ENCODE assay signal across 11 cellular contexts in the genomic region with DNA sequence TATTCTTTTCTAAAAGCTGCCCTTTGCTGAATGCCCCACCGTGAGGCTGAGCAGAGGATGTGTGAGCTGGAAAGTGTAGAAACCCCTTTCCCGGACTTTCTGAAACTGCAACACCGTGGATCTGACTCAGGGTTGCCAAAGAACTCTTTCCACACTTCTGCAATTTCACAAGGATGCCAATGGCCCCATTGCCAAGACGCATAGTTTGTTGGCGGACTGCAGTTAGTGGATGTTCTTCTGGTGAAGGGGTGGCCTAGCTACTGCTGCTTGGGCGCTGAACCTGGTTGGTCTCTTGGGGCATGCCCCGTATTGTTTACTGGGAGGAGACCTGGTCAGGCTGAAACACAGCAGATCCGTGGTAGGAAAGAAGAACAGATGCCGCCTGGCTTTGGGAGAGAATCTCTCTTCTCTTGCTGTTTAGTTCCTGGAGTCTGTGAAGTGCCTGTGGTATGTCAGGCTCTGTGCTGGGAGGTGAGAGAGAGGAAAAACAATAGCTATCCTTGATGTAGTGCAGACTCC. TPM values are rescaled to one million over a fixed set of nuclear protein-coding genes. Genes with fewer than 3 reads are reported as not detected.
A peak's percentile ranks its signal among the peaks of the same experiment; 100 is the strongest.
DNase-seq lines count a peak whose midpoint lies in the region; ATAC-seq and TF ChIP-seq lines count a peak whose summit lies in the region.
"Had no signal": no experiment of that assay in that cellular context is flagged by ENCODE, and none has a peak within 500 bp of the region (broad histone marks: within the 10 kb centered on the region; RNA-seq: fewer than 3 reads in every experiment).

No MANE protein-coding gene starts in this region.

- no peaks in the 10 kb centered on the region for H3K9me3 ChIP-seq in upper lobe of left lung

- peak; percentile 37 to 44 for ATAC-seq in upper lobe of left lung (ENCODE audit: low FRiP score in 2 of 2)
- no peak for ATAC-seq in HG02678 (IDR thresholded peaks at IDR 0.05; ENCODE audit: unreplicated experiment)
- ATAC-seq: K562 had no signal

- no peak overlapping the region for H3K4me3 ChIP-seq in upper lobe of left lung
- H3K4me3 ChIP-seq: K562 had no signal

- H3K36me3 Mint-ChIP-seq in activated naive CD4-positive, alpha-beta T cell treated with anti-CD3 and anti-CD28 coated beads for 36 hours (ENCODE audit: low read depth): peaks cover 56% of the 10 kb centered on the region
- H3K36me3 Mint-ChIP-seq in MCF 10A (ENCODE audit: insufficient read depth, unreplicated experiment): peaks cover 34% of the 10 kb centered on the region

- H3K27ac ChIP-seq in upper lobe of left lung: peak overlapping the region; percentile 74 to 91 (median 80)
- H3K27ac ChIP-seq: RWPE1 had no signal

- CTCF ChIA-PET in activated naive CD4-positive, alpha-beta T cell treated with anti-CD3 and anti-CD28 coated beads for 36 hours (lab: Charles Lee): interaction anchor here (1.0 to 1.6 kb wide), 3 partner anchors 14 to 25 kb away, joined by 3 to 11 read pairs (median 4); no protein-coding TSS in a partner anchor
- CTCF ChIA-PET in MCF 10A (lab: Yijun Ruan, JAX): interaction anchor here (1.4 to 2.1 kb wide), 2 partner anchors 25 to 35 kb away, joined by 4 to 7 read pairs; no protein-coding TSS in a partner anchor

- peaks cover 34 to 45% (median 37%) of the 10 kb centered on the region in 4 donors for H3K4me1 ChIP-seq in upper lobe of left lung

- TF ChIP-seq CTCF in MCF 10A (IDR thresholded peaks at IDR 0.05; ENCODE audit: unreplicated experiment) (no peak), upper lobe of left lung (IDR thresholded peaks at IDR 0.05) (peak in 1 of 6 experiments; percentile 13)

- POLR2A ChIA-PET in MCF 10A (lab: Yijun Ruan, JAX): interaction anchor here (0.6 kb wide), 1 partner anchor 336 kb away, joined by 3 read pairs; no protein-coding TSS in a partner anchor

- BruUV-seq in MCF 10A (replicated peaks; lab: Mats Ljungman, UMichigan): no TSS peak

- TF ChIP-seq POLR2A in upper lobe of left lung (IDR thresholded peaks at IDR 0.05): peak in 1 of 4 donors; percentile 27

- H3K4me1 Mint-ChIP-seq in activated naive CD4-positive, alpha-beta T cell treated with anti-CD3 and anti-CD28 coated beads for 36 hours (ENCODE audit: low read depth): peaks cover 69% of the 10 kb centered on the region
- H3K4me1 Mint-ChIP-seq in MCF 10A (ENCODE audit: insufficient read depth, unreplicated experiment): peaks cover 21% of the 10 kb centered on the region

- intact Hi-C loops in activated naive CD4-positive, alpha-beta T cell treated with anti-CD3 and anti-CD28 coated beads for 36 hours (cut with micrococcal nuclease): no loop called here
- intact Hi-C loops in MCF 10A (cut with micrococcal nuclease): no loop called here

- H3K27me3 Mint-ChIP-seq in activated naive CD4-positive, alpha-beta T cell treated with anti-CD3 and anti-CD28 coated beads for 36 hours (ENCODE audit: low read depth): no peaks in the 10 kb centered on the region
- H3K27me3 Mint-ChIP-seq in MCF 10A (ENCODE audit: insufficient read depth, unreplicated experiment): no peaks in the 10 kb centered on the region

- TF ChIP-seq EP300 in upper lobe of left lung (IDR thresholded peaks at IDR 0.05): peak in 2 of 4 donors; percentile 19 to 35

- WGBS in upper lobe of left lung, 2 donors: 66 to 73% methylated on average over 2 to 9 of the region's 9 CpGs

- H3K36me3 ChIP-seq in upper lobe of left lung: peaks cover 0 to 14% (median 10%) of the 10 kb centered on the region in 4 donors

- H3K4me3 Mint-ChIP-seq in activated naive CD4-positive, alpha-beta T cell treated with anti-CD3 and anti-CD28 coated beads for 36 hours: no peak overlapping the region
- no peak overlapping the region for H3K4me3 Mint-ChIP-seq in MCF 10A (ENCODE audit: unreplicated experiment)

- H3K27ac Mint-ChIP-seq in activated naive CD4-positive, alpha-beta T cell treated with anti-CD3 and anti-CD28 coated beads for 36 hours: peak overlapping the region; percentile 56
- no peak overlapping the region for H3K27ac Mint-ChIP-seq in MCF 10A (ENCODE audit: low read depth, unreplicated experiment)

- no peak for DNase-seq in activated naive CD4-positive, alpha-beta T cell treated with anti-CD3 and anti-CD28 coated beads for 36 hours
- DNase-seq in activated naive CD4-positive, alpha-beta T cell treated with anti-CD3 and anti-CD28 coated beads, Interleukin-2, amount 50 U/mL, for 16 hours: no peak
- peak; percentile 65 for DNase-seq in MCF 10A (ENCODE audit: unreplicated experiment)
- DNase-seq in mucosa of gallbladder (ENCODE audit: low spot score): peak; percentile 54
- DNase-seq in upper lobe of left lung: peak in 1 of 2 donors; percentile 56
- DNase-seq in stimulated activated CD4-positive, alpha-beta T cell treated with anti-CD3 and anti-CD28 coated beads, Interleukin-15, amount 100 ng/mL, for 24 hours: no peak
- DNase-seq in NAMALWA (ENCODE audit: low spot score): no peak
- DNase-seq: occipital lobe had no signal

- no peaks in the 10 kb centered on the region for H3K9me3 Mint-ChIP-seq in activated naive CD4-positive, alpha-beta T cell treated with anti-CD3 and anti-CD28 coated beads for 36 hours
- no peaks in the 10 kb centered on the region for H3K9me3 Mint-ChIP-seq in MCF 10A (ENCODE audit: unreplicated experiment)

- no peaks in the 10 kb centered on the region for H3K27me3 ChIP-seq in upper lobe of left lung

RNA-seq across cellular contexts. Expression of gene CD82, which starts 26.7 kb away (rescaled TPM):
- 100 to 1,000 TPM; 140 to 141 TPM for total RNA-seq in activated naive CD4-positive, alpha-beta T cell treated with anti-CD3 and anti-CD28 coated beads for 36 hours
- total RNA-seq in MCF 10A (2022): 50.9 and 114 TPM in 2 replicates
- total RNA-seq in mucosa of gallbladder: 152 TPM
- total RNA-seq in upper lobe of left lung: 100 to 1,000 TPM in 2 of 6 donors, 10 to 100 TPM in 4; 29.8 to 148 (median 69.9) TPM

Comparison
In these comparisons a context has a peak if more than half of its experiments do, and no peak if none do; other contexts are left out.
1. DNase-seq: peak in MCF 10A (single experiment) and mucosa of gallbladder (single experiment); none in activated naive CD4-positive, alpha-beta T cell treated with anti-CD3 and anti-CD28 coated beads for 36 hours (single experiment), activated naive CD4-positive, alpha-beta T cell treated with anti-CD3 and anti-CD28 coated beads, Interleukin-2, amount 50 U/mL, for 16 hours (single experiment), stimulated activated CD4-positive, alpha-beta T cell treated with anti-CD3 and anti-CD28 coated beads, Interleukin-15, amount 100 ng/mL, for 24 hours (single experiment) and NAMALWA (single experiment).